Comparison of ENCODE assay signal across 1 cellular context in the genomic region with DNA sequence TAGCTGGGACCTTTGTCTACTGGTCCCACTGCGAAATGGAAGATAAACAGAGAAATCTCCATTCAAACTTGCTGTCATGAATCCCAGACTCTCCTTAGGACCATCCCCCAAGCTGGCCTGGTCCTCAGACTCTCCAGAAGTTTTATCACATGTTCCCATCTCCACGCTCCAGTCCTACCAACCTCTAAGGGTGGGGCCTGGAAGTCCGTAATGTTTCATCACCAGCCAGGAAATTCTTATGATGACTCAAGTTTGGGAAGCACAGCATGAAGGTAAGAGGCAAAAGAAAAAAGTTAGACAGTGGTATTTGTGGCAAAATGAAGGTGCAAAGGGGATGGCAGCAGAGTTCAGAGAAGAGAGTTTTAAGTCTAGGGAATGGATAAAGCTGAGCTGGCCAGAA.
TF ChIP-seq lines count a peak whose summit lies in the region.

No MANE protein-coding gene starts in this region.

TF ChIP-seq in H1, 55 proteins besides CTCF, POLR2A, EP300 and RAD21:
- TF ChIP-seq SIN3A (conservative IDR thresholded peaks at IDR 0.05 in 1 of 2, IDR thresholded peaks at IDR 0.05 in 1 of 2; ENCODE audit: low read depth in 1 of 2, low read length in 2 of 2) (no peak), SRF (IDR thresholded peaks at IDR 0.05; ENCODE audit: low read depth, low read length) (no peak), POU5F1 (IDR thresholded peaks at IDR 0.05; ENCODE audit: low read depth, low read length) (no peak), KDM5A (IDR thresholded peaks at IDR 0.05; ENCODE audit: low read length) (no peak), YY1 (IDR thresholded peaks at IDR 0.05; ENCODE audit: low read depth, low read length) (no peak), FOSL1 (IDR thresholded peaks at IDR 0.05; ENCODE audit: insufficient read depth, low read depth, low read length) (no peak), SIX5 (IDR thresholded peaks at IDR 0.05; ENCODE audit: low read depth, low read length) (no peak)
- TF ChIP-seq, protein P1, sequence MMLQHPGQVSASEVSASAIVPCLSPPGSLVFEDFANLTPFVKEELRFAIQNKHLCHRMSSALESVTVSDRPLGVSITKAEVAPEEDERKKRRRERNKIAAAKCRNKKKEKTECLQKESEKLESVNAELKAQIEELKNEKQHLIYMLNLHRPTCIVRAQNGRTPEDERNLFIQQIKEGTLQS (IDR thresholded peaks at IDR 0.05; ENCODE audit: insufficient read depth, low read depth, low read length): no peak
- TF ChIP-seq, protein P2, sequence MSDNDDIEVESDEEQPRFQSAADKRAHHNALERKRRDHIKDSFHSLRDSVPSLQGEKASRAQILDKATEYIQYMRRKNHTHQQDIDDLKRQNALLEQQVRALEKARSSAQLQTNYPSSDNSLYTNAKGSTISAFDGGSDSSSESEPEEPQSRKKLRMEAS (IDR thresholded peaks at IDR 0.05): no peak
